1 cellular context compared by ENCODE assay signal in the genomic region with DNA sequence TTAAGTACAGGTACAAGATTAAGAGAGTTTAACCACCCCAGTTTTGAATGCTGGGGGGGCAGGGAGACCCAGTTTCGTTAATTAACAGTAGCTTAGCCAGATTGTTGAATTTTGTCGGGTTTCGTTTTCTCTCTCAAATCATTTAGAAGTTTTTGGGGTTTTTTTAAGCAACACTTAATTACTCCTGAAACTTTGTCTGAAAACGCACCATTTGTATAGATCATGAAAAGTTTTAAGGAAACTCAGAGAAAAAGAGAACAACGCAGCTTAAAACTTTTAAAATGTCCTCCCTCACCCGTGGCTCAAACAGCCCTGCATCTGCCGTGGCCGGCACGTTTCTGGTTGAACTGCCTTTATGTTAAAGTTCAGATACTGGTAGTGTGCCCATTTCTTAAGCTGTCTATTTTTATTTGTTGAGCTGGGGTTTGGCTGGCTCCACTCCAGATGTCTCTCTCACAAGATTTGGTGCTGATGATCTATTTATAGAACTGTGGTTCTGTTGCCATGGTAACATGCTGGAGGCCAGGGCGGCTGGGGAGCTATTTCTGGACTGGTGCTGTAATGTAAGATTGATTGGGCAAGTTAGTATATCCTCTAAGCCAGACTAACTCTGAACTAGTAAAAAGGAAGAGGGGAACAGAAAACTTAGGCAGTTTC.
TF ChIP-seq lines count a peak whose summit lies in the region.

No MANE protein-coding gene starts in this region.

TF ChIP-seq in HepG2, 621 proteins besides CTCF, POLR2A, EP300 and RAD21 (continued from another document):
- TF ChIP-seq KLF15 (CRISPR knock-in tag; IDR thresholded peaks at IDR 0.05; ENCODE audit: borderline replicate concordance), result no peak
